13 cellular contexts compared by ENCODE assay signal in the genomic region with DNA sequence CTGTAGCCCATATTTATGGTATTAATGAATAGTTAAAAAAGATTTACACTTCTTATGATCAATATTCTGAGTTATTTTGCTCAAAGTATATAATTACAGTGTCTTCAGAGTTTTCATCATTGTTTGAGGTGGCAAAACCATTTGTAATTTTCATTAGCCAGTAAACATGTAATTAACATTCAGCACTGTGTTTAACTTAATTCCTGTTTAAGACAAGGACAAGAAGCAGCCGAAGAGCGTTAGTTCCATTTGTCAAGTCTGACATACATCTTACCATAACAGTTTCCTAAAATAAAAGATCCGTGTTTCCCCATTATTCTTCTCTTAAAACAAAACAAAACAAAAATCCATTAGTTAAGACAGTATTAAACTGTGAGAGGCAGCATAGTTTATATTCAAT. TPM values are rescaled to one million over a fixed set of nuclear protein-coding genes. Genes with fewer than 3 reads are reported as not detected.
DNase-seq lines count a peak whose midpoint lies in the region; ATAC-seq and TF ChIP-seq lines count a peak whose summit lies in the region.
"Had no signal": no experiment of that assay in that cellular context is flagged by ENCODE, and none has a peak within 500 bp of the region (broad histone marks: within the 10 kb centered on the region; RNA-seq: fewer than 3 reads in every experiment).

No MANE protein-coding gene starts in this region.

- H4K20me1 ChIP-seq in neural progenitor cell (ENCODE audit: low read depth), result peaks cover 7% of the 10 kb centered on the region

- H3K4me2 ChIP-seq in neural progenitor cell, result peak overlapping the region; percentile 97

- no peak overlapping the region for H2AFZ ChIP-seq in neural progenitor cell (replicated peaks)

- ATAC-seq in GM19463 (IDR thresholded peaks at IDR 0.05; ENCODE audit: unreplicated experiment) (no peak), HG02798 (IDR thresholded peaks at IDR 0.05; ENCODE audit: poor library complexity, unreplicated experiment) (no peak)

- H3K4me1 Mint-ChIP-seq in neural progenitor cell, result peaks cover 64% of the 10 kb centered on the region

- no peak for TF ChIP-seq POLR2A in uterus (IDR thresholded peaks at IDR 0.05)

- TF ChIP-seq CTCF in right atrium auricular region (IDR thresholded peaks at IDR 0.05) (no peak), epithelial cell of esophagus (IDR thresholded peaks at IDR 0.05; ENCODE audit: insufficient read depth, low read depth, low read length, missing control alignments) (no peak), neural progenitor cell (IDR thresholded peaks at IDR 0.05) (no peak), uterus (IDR thresholded peaks at IDR 0.05) (no peak)

- H3K27me3 Mint-ChIP-seq in neural progenitor cell (ENCODE audit: insufficient read depth, low read depth), result peaks cover 3% of the 10 kb centered on the region

- H3K9me3 Mint-ChIP-seq in neural progenitor cell, result no peaks in the 10 kb centered on the region
- H3K9me3 Mint-ChIP-seq: memory B cell had no signal

- peak overlapping the region; percentile 98 for H3K4me3 Mint-ChIP-seq in neural progenitor cell
- H3K4me3 Mint-ChIP-seq: IgD-negative memory B cell, memory B cell had no signal

- H3K9ac ChIP-seq in neural progenitor cell, result no peak overlapping the region

- H3K4me3 ChIP-seq in right atrium auricular region (peak overlapping the region; percentile 49 to 70), epithelial cell of esophagus (ENCODE audit: low read length) (peak overlapping the region; percentile 90), neural progenitor cell (peak overlapping the region; percentile 74), uterus (peak overlapping the region; percentile 69 to 79)

- intact Hi-C loops in cardiac septum (cut with DNase I), result loop anchor here (10.0 kb wide), 3 partner anchors 480 to 1190 kb away; no protein-coding TSS in a partner anchor
- intact Hi-C loops in uterus (cut with DNase I; ENCODE audit: low total_unique reads), result loop anchor here (10.0 kb wide), 2 partner anchors 140 to 1060 kb away; no protein-coding TSS in a partner anchor

- H3K36me3 ChIP-seq in right atrium auricular region, result no peaks in the 10 kb centered on the region
- H3K36me3 ChIP-seq in neural progenitor cell, result no peaks in the 10 kb centered on the region
- no peaks in the 10 kb centered on the region for H3K36me3 ChIP-seq in uterus

- H3K27ac ChIP-seq in right atrium auricular region (peak overlapping the region; percentile 94 to 95), neural progenitor cell (peak overlapping the region; percentile 94), uterus (peak overlapping the region; percentile 98 to 100)

- H3F3A ChIP-seq in neural progenitor cell (ENCODE audit: low read depth), result peaks cover 92% of the 10 kb centered on the region

- H3K9me3 ChIP-seq in right atrium auricular region (no peaks in the 10 kb centered on the region), neural progenitor cell (ENCODE audit: low read depth) (no peaks in the 10 kb centered on the region), uterus (no peaks in the 10 kb centered on the region)

- DNase-seq in right atrium auricular region (ENCODE audit: low spot score), result no peak
- no peak for DNase-seq in cardiac septum (ENCODE audit: low spot score)
- peak; percentile 21 for DNase-seq in epithelial cell of esophagus (ENCODE audit: low read depth)
- DNase-seq in neural progenitor cell (ENCODE audit: low spot score), result no peak
- DNase-seq in uterus, result no peak
- DNase-seq in NCI-H2227 treated with DMSO at 0.1 percent for 48 hours (lab: John Stamatoyannopoulos, UW), result no peak
- DNase-seq: effector CD4-positive, alpha-beta T cell; GDM1; NCI-H345 had no signal

- H3K79me2 ChIP-seq in neural progenitor cell (ENCODE audit: low read depth), result peaks cover 72% of the 10 kb centered on the region

- peaks cover 0 to 41% of the 10 kb centered on the region in 2 donors for H3K4me1 ChIP-seq in right atrium auricular region
- peaks cover 61% of the 10 kb centered on the region for H3K4me1 ChIP-seq in neural progenitor cell
- H3K4me1 ChIP-seq in uterus, result no peaks in the 10 kb centered on the region

- H3K27ac Mint-ChIP-seq in neural progenitor cell, result peak overlapping the region; percentile 99
- H3K27ac Mint-ChIP-seq: IgD-negative memory B cell, memory B cell had no signal

- H3K27me3 ChIP-seq in right atrium auricular region (no peaks in the 10 kb centered on the region), neural progenitor cell (peaks cover 43% of the 10 kb centered on the region), uterus (no peaks in the 10 kb centered on the region)

- no peaks in the 10 kb centered on the region for H3K36me3 Mint-ChIP-seq in neural progenitor cell
- H3K36me3 Mint-ChIP-seq: IgD-negative memory B cell, memory B cell had no signal

RNA-seq across cellular contexts. Expression of a gene that starts 5.6 kb away (rescaled TPM):
- 10 to 100 TPM; 25.0 to 26.7 TPM for total RNA-seq in right atrium auricular region
- 21.0 TPM for total RNA-seq in cardiac septum
- 24.6 and 32.1 TPM in 2 replicates for total RNA-seq in neural progenitor cell (ENCODE audit: low replicate concordance)
- 100 to 1,000 TPM in 1 of 4 donors, 10 to 100 TPM in 3; 23.6 to 255 (median 51.9) TPM for total RNA-seq in uterus
